2 cellular contexts compared by ENCODE assay signal in genomic region chr14:95317817-95318343, GRCh38.
TF ChIP-seq lines count a peak whose summit lies in the region.

No MANE protein-coding gene starts in this region.

TF ChIP-seq in SK-N-SH treated with all-trans-retinoic acid at 6 μM for 48 hours, 23 proteins besides CTCF, POLR2A, EP300 and RAD21 (continued from another document):
- no peak for TF ChIP-seq ISL1 (CRISPR knock-in tag; IDR thresholded peaks at IDR 0.05)
- TF ChIP-seq ZC3H10 (CRISPR knock-in tag; IDR thresholded peaks at IDR 0.05), result no peak
- TF ChIP-seq ZFP3 (CRISPR knock-in tag; IDR thresholded peaks at IDR 0.05), result peak; percentile 98

TF ChIP-seq in SK-N-SH, 30 proteins besides CTCF, POLR2A, EP300 and RAD21 (continued from another document):
- no peak for TF ChIP-seq NRF1 (IDR thresholded peaks at IDR 0.05; ENCODE audit: low read depth, low read length)
- no peak for TF ChIP-seq SIN3A (IDR thresholded peaks at IDR 0.05; ENCODE audit: borderline replicate concordance, low read depth, low read length)
- TF ChIP-seq USF1 (IDR thresholded peaks at IDR 0.05; ENCODE audit: borderline replicate concordance, low read depth), result no peak
- TF ChIP-seq POLR2AphosphoS5 (IDR thresholded peaks at IDR 0.05; ENCODE audit: low read depth, low read length), result no peak
- no peak for TF ChIP-seq PBX3 (IDR thresholded peaks at IDR 0.05)
- TF ChIP-seq MXI1 (IDR thresholded peaks at IDR 0.05; ENCODE audit: low read depth, low read length), result no peak
- TF ChIP-seq FOXJ3 (CRISPR knock-in tag; IDR thresholded peaks at IDR 0.05), result no peak
- no peak for TF ChIP-seq RXRA (IDR thresholded peaks at IDR 0.05; ENCODE audit: borderline replicate concordance, low read depth)
